ENCODE assay signal across 19 cellular contexts in the genomic region with DNA sequence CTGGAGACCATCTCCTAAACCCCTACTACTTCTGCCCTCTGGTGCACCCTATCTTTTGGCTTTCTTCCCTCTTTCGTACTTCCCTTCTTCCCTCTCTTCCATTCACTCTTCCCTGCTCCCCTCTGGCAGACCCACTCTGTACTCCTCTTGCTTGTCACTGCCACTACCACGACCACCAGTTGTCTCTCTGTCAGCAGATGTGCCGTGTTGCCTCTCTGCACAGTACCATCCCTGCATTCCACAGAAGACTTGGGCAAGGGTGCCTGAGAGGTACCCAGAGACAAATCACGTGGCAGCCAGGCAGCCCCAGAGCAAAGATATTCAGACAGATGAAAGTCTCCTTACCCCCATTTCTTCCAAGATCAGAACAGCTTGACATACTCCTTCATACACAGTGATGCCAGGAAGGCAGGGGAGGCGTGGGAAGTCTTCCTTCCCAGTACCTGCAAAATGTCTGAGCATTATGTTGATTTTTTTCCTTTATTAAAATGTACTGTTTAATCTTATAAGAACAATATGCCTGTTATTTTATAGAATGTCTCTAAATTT. TPM values are rescaled to one million over a fixed set of nuclear protein-coding genes. Genes with fewer than 3 reads are reported as not detected.
DNase-seq lines count a peak whose midpoint lies in the region; ATAC-seq and TF ChIP-seq lines count a peak whose summit lies in the region.
"Had no signal": no experiment of that assay in that cellular context is flagged by ENCODE, and none has a peak within 500 bp of the region (broad histone marks: within the 10 kb centered on the region; RNA-seq: fewer than 3 reads in every experiment).

No MANE protein-coding gene starts in this region.

- ATAC-seq in right cardiac atrium (no peak), T-helper 17 cell (no peak)

- CTCF ChIA-PET in HEK293T (lab: Yijun Ruan, JAX) = interaction anchor here (0.6 kb wide), 1 partner anchor 132 kb away, joined by 6 read pairs; no protein-coding TSS in a partner anchor

- no peak overlapping the region for H4K8ac ChIP-seq in neuronal stem cell (ENCODE audit: low read depth, low read length)

- H3K9me3 ChIP-seq in cardiac muscle cell (ENCODE audit: low read depth) (no peaks in the 10 kb centered on the region), right cardiac atrium (ENCODE audit: control insufficient read depth, low read length) (no peaks in the 10 kb centered on the region), neuronal stem cell (replicated peaks in 1 of 2; ENCODE audit: control insufficient read depth in 2 of 2, insufficient read depth in 1 of 2, low read depth in 1 of 2, low read length in 2 of 2) (no peaks in the 10 kb centered on the region), T-helper 17 cell (ENCODE audit: control insufficient read depth, low read length, poor library complexity, severe bottlenecking) (no peaks in the 10 kb centered on the region)

- no peak for TF ChIP-seq CTCF in cardiac muscle cell (IDR thresholded peaks at IDR 0.05; ENCODE audit: low read depth, low read length)

- H3K23ac ChIP-seq in neuronal stem cell (ENCODE audit: low read depth, low read length, poor library complexity) = no peak overlapping the region

- no peak overlapping the region for H2BK5ac ChIP-seq in neuronal stem cell (ENCODE audit: low read length)

- no peaks in the 10 kb centered on the region for H3K27me3 Mint-ChIP-seq in T-helper 17 cell

- H3K36me3 ChIP-seq in cardiac muscle cell (no peaks in the 10 kb centered on the region), neuronal stem cell (replicated peaks in 1 of 2; ENCODE audit: control insufficient read depth in 2 of 2, insufficient read depth in 2 of 2, low read length in 2 of 2) (peaks cover 5 to 52% of the 10 kb centered on the region in 2 donors)

- H3K27ac ChIP-seq in cardiac muscle cell = peak overlapping the region; percentile 36
- no peak overlapping the region for H3K27ac ChIP-seq in right cardiac atrium (ENCODE audit: low read length)
- H3K27ac ChIP-seq in caudate nucleus (ENCODE audit: low read depth, low read length) = no peak overlapping the region
- no peak overlapping the region for H3K27ac ChIP-seq in neuronal stem cell (replicated peaks; ENCODE audit: low read length)
- H3K27ac ChIP-seq: C4-2B, KMS-11 had no signal

- no peak overlapping the region for H3K14ac ChIP-seq in neuronal stem cell (ENCODE audit: low read length)

- H2BK12ac ChIP-seq in neuronal stem cell (ENCODE audit: low read length) = no peak overlapping the region

- peaks cover 18% of the 10 kb centered on the region for H3K4me1 Mint-ChIP-seq in T-helper 17 cell

- H2BK15ac ChIP-seq in neuronal stem cell (ENCODE audit: low read length) = no peak overlapping the region

- H4K91ac ChIP-seq in neuronal stem cell (ENCODE audit: low read depth, low read length, poor library complexity) = no peak overlapping the region

- peaks cover 7% of the 10 kb centered on the region for H3K79me1 ChIP-seq in neuronal stem cell (ENCODE audit: low read depth, low read length)

- POLR2A ChIA-PET in HEK293T (lab: Yijun Ruan, JAX) = no interaction called here

- no peak overlapping the region for H3K9ac ChIP-seq in neuronal stem cell (ENCODE audit: low read depth, low read length, poor library complexity)
- H3K9ac ChIP-seq: KMS-11 had no signal

- intact Hi-C loops in right cardiac atrium (cut with DNase I) = no loop called here

- H2AFZ ChIP-seq in neuronal stem cell (ENCODE audit: low read length) = no peak overlapping the region

- H3K4me3 ChIP-seq in cardiac muscle cell = no peak overlapping the region
- H3K4me3 ChIP-seq in right cardiac atrium (ENCODE audit: low read length) = no peak overlapping the region
- H3K4me3 ChIP-seq in neuronal stem cell (ENCODE audit: low read length in 2 of 2) = no peak overlapping the region

- H3K36me3 Mint-ChIP-seq in T-helper 17 cell (ENCODE audit: low read depth) = peaks cover 2% of the 10 kb centered on the region

- H3K4me1 ChIP-seq in cardiac muscle cell (ENCODE audit: low read depth) (peaks cover 9% of the 10 kb centered on the region), right cardiac atrium (ENCODE audit: control insufficient read depth, insufficient read depth, low read length) (peaks cover 3% of the 10 kb centered on the region), neuronal stem cell (ENCODE audit: control insufficient read depth in 2 of 2, insufficient read depth in 1 of 2, low read depth in 1 of 2, low read length in 2 of 2) (peaks cover 1 to 2% of the 10 kb centered on the region in 2 donors)

- H3K18ac ChIP-seq in neuronal stem cell (ENCODE audit: low read length) = peak overlapping the region; percentile 51

- no peak overlapping the region for H3K4me3 Mint-ChIP-seq in T-helper 17 cell

- no peak overlapping the region for H3K4ac ChIP-seq in neuronal stem cell (ENCODE audit: low read length)

- H2AK5ac ChIP-seq in neuronal stem cell (ENCODE audit: low read depth, low read length) = no peak overlapping the region

- DNase-seq in cardiac muscle cell (ENCODE audit: low read depth in 1 of 2, low spot score in 1 of 2) = no peak
- DNase-seq in right cardiac atrium = no peak
- peak in 38 of 61 donors; percentile 7 to 85 (median 33) for DNase-seq in caudate nucleus (lab: John Stamatoyannopoulos, UW)
- DNase-seq in neuronal stem cell (ENCODE audit: low spot score) = no peak
- DNase-seq in superior temporal gyrus (ENCODE audit: extremely low spot score) = peak; percentile 10
- DNase-seq in HEK293T (ENCODE audit: extremely low spot score) = no peak
- DNase-seq in activated naive CD4-positive, alpha-beta T cell (lab: John Stamatoyannopoulos, UW) = no peak
- no peak for DNase-seq in T-helper 17 cell
- DNase-seq: 8988T, GDM1, GOT3, HCEC 1CT, NCI-H1105, NCI-H2029 treated with DMSO at 0.1 percent for 48 hours, NCI-H2171, NCI-H526, SIG-M5 had no signal

- WGBS in right cardiac atrium = 70% methylated on average over 5 of the region's 5 CpGs
- WGBS in neuronal stem cell (ENCODE audit: extremely low coverage in 2 of 2, insufficient read length in 2 of 2, insufficient replicate concordance in 1 of 2), 2 donors = no CpG with 5 or more reads among the region's 5 CpGs

- no peak overlapping the region for H3K27ac Mint-ChIP-seq in T-helper 17 cell

- H3K4me2 ChIP-seq in neuronal stem cell (ENCODE audit: insufficient read depth, low read length, poor library complexity, severe bottlenecking) = no peak overlapping the region
- H3K4me2 ChIP-seq: KMS-11 had no signal

- no peak overlapping the region for H2BK120ac ChIP-seq in neuronal stem cell (ENCODE audit: low read depth, low read length)

- H3K27me3 ChIP-seq in cardiac muscle cell (no peaks in the 10 kb centered on the region), right cardiac atrium (ENCODE audit: control insufficient read depth, insufficient read depth) (no peaks in the 10 kb centered on the region), neuronal stem cell (ENCODE audit: control insufficient read depth in 3 of 3, insufficient read depth in 3 of 3, low read depth in 1 of 3, low read length in 3 of 3) (no peaks in the 10 kb centered on the region)

TF ChIP-seq in HEK293T, 16 proteins besides CTCF, POLR2A, EP300 and RAD21:
- TF ChIP-seq HDGF (IDR thresholded peaks at IDR 0.05; ENCODE audit: borderline replicate concordance) (no peak), TARDBP (IDR thresholded peaks at IDR 0.05) (no peak), ZNF384 (IDR thresholded peaks at IDR 0.05) (no peak), BHLHE40 (IDR thresholded peaks at IDR 0.05; ENCODE audit: borderline replicate concordance) (no peak), NFRKB (IDR thresholded peaks at IDR 0.05) (no peak), FOXM1 (IDR thresholded peaks at IDR 0.05; ENCODE audit: borderline replicate concordance) (no peak), L3MBTL2 (conservative IDR thresholded peaks at IDR 0.05) (no peak), SUZ12 (IDR thresholded peaks at IDR 0.05) (no peak), ARNT (IDR thresholded peaks at IDR 0.05) (no peak), ELF4 (IDR thresholded peaks at IDR 0.05) (no peak), SP1 (IDR thresholded peaks at IDR 0.05) (no peak), CTBP1 (IDR thresholded peaks at IDR 0.05; ENCODE audit: borderline replicate concordance) (no peak), FOXK2 (IDR thresholded peaks at IDR 0.05) (no peak), LEF1 (IDR thresholded peaks at IDR 0.05; ENCODE audit: borderline replicate concordance) (no peak), FOXA1 (IDR thresholded peaks at IDR 0.05) (no peak)
- TF ChIP-seq, protein P1, sequence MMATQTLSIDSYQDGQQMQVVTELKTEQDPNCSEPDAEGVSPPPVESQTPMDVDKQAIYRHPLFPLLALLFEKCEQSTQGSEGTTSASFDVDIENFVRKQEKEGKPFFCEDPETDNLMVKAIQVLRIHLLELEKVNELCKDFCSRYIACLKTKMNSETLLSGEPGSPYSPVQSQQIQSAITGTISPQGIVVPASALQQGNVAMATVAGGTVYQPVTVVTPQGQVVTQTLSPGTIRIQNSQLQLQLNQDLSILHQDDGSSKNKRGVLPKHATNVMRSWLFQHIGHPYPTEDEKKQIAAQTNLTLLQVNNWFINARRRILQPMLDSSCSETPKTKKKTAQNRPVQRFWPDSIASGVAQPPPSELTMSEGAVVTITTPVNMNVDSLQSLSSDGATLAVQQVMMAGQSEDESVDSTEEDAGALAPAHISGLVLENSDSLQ (IDR thresholded peaks at IDR 0.05) = no peak

RNA-seq across cellular contexts. Expression of gene CAMSAP2, which starts 15.0 kb away (rescaled TPM):
- total RNA-seq in cardiac muscle cell (16.7 and 22.8 TPM in 2 replicates), right cardiac atrium (10 to 100 TPM; 33.7 to 39.5 (median 37.2) TPM), T-helper 17 cell (1 to 10 TPM; 2.8 to 3.1 TPM)
- polyA plus RNA-seq in cardiac muscle cell (12.6 and 13.6 TPM in 2 replicates), right cardiac atrium (6.9 TPM)
- polyA plus RNA-seq in neuronal stem cell (2013, experiment 1 of 2) = 21.2 TPM
- 21.8 TPM for polyA plus RNA-seq in neuronal stem cell (2013, experiment 2 of 2)

Comparison
In these comparisons a context has a peak if more than half of its experiments do, and no peak if none do; other contexts are left out.
1. DNase-seq: peak in caudate nucleus (38 of 61) and superior temporal gyrus (single experiment); none in cardiac muscle cell (0 of 2), right cardiac atrium (0 of 3), neuronal stem cell (single experiment), HEK293T (single experiment), activated naive CD4-positive, alpha-beta T cell (0 of 4) and T-helper 17 cell (0 of 3).